1 cellular context compared by ENCODE assay signal in genomic region chr10:118046491-118047362, GRCh38.
TF ChIP-seq lines count a peak whose summit lies in the region.

Gene RAB11FIP2, minus strand, starts transcription at chr10:118046941. Its CDS starts 778 bp downstream, at chr10:118046163.

TF ChIP-seq in K562, 482 proteins besides CTCF, POLR2A, EP300 and RAD21 (continued from another document and continues in another):
- TF ChIP-seq RBM17 (IDR thresholded peaks at IDR 0.05; ENCODE audit: borderline replicate concordance, low read depth, low read length) = no peak
- TF ChIP-seq CEBPG (CRISPR knock-in tag; IDR thresholded peaks at IDR 0.05) = no peak
- TF ChIP-seq CEBPG (tag; conservative IDR thresholded peaks at IDR 0.05 in 1 of 2, IDR thresholded peaks at IDR 0.05 in 1 of 2) = no peak
- TF ChIP-seq UBTF (IDR thresholded peaks at IDR 0.05; ENCODE audit: borderline replicate concordance in 1 of 2, low read depth in 2 of 2, low read length in 2 of 2) = peak; percentile 23 to 83; a peak in 1 of 4 replicates
- no peak for TF ChIP-seq CBFA2T2 (conservative IDR thresholded peaks at IDR 0.05)
- TF ChIP-seq SLC30A9 (CRISPR knock-in tag; IDR thresholded peaks at IDR 0.05) = no peak
- TF ChIP-seq ZNF445 (CRISPR knock-in tag; IDR thresholded peaks at IDR 0.05; ENCODE audit: low read depth) = no peak
- no peak for TF ChIP-seq MEIS2 (IDR thresholded peaks at IDR 0.05; ENCODE audit: partially characterized antibody)
- TF ChIP-seq, protein P1, sequence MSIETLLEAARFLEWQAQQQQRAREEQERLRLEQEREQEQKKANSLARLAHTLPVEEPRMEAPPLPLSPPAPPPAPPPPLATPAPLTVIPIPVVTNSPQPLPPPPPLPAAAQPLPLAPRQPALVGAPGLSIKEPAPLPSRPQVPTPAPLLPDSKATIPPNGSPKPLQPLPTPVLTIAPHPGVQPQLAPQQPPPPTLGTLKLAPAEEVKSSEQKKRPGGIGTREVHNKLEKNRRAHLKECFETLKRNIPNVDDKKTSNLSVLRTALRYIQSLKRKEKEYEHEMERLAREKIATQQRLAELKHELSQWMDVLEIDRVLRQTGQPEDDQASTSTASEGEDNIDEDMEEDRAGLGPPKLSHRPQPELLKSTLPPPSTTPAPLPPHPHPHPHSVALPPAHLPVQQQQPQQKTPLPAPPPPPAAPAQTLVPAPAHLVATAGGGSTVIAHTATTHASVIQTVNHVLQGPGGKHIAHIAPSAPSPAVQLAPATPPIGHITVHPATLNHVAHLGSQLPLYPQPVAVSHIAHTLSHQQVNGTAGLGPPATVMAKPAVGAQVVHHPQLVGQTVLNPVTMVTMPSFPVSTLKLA (conservative IDR thresholded peaks at IDR 0.05) = peak in 1 of 2 experiments; percentile 55; a peak in 2 of 4 replicates
- TF ChIP-seq ZNF146 (CRISPR knock-in tag; IDR thresholded peaks at IDR 0.05; ENCODE audit: unreplicated experiment) = no peak
- no peak for TF ChIP-seq ZNF77 (CRISPR knock-in tag; IDR thresholded peaks at IDR 0.05)
- peak; percentile 80 for TF ChIP-seq GABPA (tag; conservative IDR thresholded peaks at IDR 0.05; ENCODE audit: low read depth)
- no peak for TF ChIP-seq NFE2L1 (tag; IDR thresholded peaks at IDR 0.05; ENCODE audit: borderline replicate concordance, low read depth)
- TF ChIP-seq CC2D1A (IDR thresholded peaks at IDR 0.05) = no peak
- TF ChIP-seq FOXA1 (IDR thresholded peaks at IDR 0.05; ENCODE audit: borderline replicate concordance) = no peak
- TF ChIP-seq ZFX (CRISPR knock-in tag; IDR thresholded peaks at IDR 0.05) = peak; percentile 91
- TF ChIP-seq, protein P2, sequence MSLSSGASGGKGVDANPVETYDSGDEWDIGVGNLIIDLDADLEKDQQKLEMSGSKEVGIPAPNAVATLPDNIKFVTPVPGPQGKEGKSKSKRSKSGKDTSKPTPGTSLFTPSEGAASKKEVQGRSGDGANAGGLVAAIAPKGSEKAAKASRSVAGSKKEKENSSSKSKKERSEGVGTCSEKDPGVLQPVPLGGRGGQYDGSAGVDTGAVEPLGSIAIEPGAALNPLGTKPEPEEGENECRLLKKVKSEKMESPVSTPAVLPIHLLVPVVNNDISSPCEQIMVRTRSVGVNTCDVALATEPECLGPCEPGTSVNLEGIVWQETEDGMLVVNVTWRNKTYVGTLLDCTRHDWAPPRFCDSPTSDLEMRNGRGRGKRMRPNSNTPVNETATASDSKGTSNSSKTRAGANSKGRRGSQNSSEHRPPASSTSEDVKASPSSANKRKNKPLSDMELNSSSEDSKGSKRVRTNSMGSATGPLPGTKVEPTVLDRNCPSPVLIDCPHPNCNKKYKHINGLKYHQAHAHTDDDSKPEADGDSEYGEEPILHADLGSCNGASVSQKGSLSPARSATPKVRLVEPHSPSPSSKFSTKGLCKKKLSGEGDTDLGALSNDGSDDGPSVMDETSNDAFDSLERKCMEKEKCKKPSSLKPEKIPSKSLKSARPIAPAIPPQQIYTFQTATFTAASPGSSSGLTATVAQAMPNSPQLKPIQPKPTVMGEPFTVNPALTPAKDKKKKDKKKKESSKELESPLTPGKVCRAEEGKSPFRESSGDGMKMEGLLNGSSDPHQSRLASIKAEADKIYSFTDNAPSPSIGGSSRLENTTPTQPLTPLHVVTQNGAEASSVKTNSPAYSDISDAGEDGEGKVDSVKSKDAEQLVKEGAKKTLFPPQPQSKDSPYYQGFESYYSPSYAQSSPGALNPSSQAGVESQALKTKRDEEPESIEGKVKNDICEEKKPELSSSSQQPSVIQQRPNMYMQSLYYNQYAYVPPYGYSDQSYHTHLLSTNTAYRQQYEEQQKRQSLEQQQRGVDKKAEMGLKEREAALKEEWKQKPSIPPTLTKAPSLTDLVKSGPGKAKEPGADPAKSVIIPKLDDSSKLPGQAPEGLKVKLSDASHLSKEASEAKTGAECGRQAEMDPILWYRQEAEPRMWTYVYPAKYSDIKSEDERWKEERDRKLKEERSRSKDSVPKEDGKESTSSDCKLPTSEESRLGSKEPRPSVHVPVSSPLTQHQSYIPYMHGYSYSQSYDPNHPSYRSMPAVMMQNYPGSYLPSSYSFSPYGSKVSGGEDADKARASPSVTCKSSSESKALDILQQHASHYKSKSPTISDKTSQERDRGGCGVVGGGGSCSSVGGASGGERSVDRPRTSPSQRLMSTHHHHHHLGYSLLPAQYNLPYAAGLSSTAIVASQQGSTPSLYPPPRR (CRISPR knock-in tag; IDR thresholded peaks at IDR 0.05; ENCODE audit: borderline replicate concordance) = no peak
- TF ChIP-seq CTBP1 (IDR thresholded peaks at IDR 0.05; ENCODE audit: borderline replicate concordance) = peak; percentile 22; the same call in 1 of the 2 replicates
- no peak for TF ChIP-seq ZNF444 (CRISPR knock-in tag; IDR thresholded peaks at IDR 0.05)
- TF ChIP-seq ZNF436 (CRISPR knock-in tag; IDR thresholded peaks at IDR 0.05) = no peak
- TF ChIP-seq ATF7 (IDR thresholded peaks at IDR 0.05) = peak; percentile 39; the same call in 1 of the 2 replicates
- peak; percentile 12; the same call in 1 of the 2 replicates for TF ChIP-seq ESRRA (IDR thresholded peaks at IDR 0.05; ENCODE audit: borderline replicate concordance, low read depth)
- TF ChIP-seq YY1 (IDR thresholded peaks at IDR 0.05; ENCODE audit: borderline replicate concordance in 1 of 3, control insufficient read depth in 1 of 3, extremely low read depth in 1 of 3, insufficient read depth in 3 of 3, insufficient read length in 1 of 3, insufficient replicate concordance in 2 of 3, low read depth in 1 of 3, low read length in 2 of 3) = peak; percentile 68 to 91 (median 90)
- TF ChIP-seq RBM14 (IDR thresholded peaks at IDR 0.05; ENCODE audit: borderline replicate concordance, insufficient read depth, low read depth, low read length) = no peak
- no peak for TF ChIP-seq KLF10 (CRISPR knock-in tag; IDR thresholded peaks at IDR 0.05)
- peak; percentile 89 for TF ChIP-seq ELF2 (CRISPR knock-in tag; IDR thresholded peaks at IDR 0.05)
- no peak for TF ChIP-seq POLR2H (tag; IDR thresholded peaks at IDR 0.05; ENCODE audit: low read depth)
- no peak for TF ChIP-seq ZBTB12 (CRISPR knock-in tag; IDR thresholded peaks at IDR 0.05)
- no peak for TF ChIP-seq COPS2 (conservative IDR thresholded peaks at IDR 0.05)
- peak; percentile 32 for TF ChIP-seq SAP30 (IDR thresholded peaks at IDR 0.05; ENCODE audit: borderline replicate concordance, insufficient read depth, low read depth, low read length, poor library complexity, severe bottlenecking)
- no peak for TF ChIP-seq NCOA1 (IDR thresholded peaks at IDR 0.05; ENCODE audit: low read depth)
- no peak for TF ChIP-seq DEAF1 (CRISPR knock-in tag; IDR thresholded peaks at IDR 0.05)
- TF ChIP-seq HCFC1 (IDR thresholded peaks at IDR 0.05; ENCODE audit: low read depth, low read length) = peak; percentile 59
- peak; percentile 75; the same call in 1 of the 2 replicates for TF ChIP-seq PHF8 (IDR thresholded peaks at IDR 0.05; ENCODE audit: borderline replicate concordance, low read length)
- TF ChIP-seq ILF3 (IDR thresholded peaks at IDR 0.05; ENCODE audit: borderline replicate concordance) = no peak
- TF ChIP-seq, protein P3, sequence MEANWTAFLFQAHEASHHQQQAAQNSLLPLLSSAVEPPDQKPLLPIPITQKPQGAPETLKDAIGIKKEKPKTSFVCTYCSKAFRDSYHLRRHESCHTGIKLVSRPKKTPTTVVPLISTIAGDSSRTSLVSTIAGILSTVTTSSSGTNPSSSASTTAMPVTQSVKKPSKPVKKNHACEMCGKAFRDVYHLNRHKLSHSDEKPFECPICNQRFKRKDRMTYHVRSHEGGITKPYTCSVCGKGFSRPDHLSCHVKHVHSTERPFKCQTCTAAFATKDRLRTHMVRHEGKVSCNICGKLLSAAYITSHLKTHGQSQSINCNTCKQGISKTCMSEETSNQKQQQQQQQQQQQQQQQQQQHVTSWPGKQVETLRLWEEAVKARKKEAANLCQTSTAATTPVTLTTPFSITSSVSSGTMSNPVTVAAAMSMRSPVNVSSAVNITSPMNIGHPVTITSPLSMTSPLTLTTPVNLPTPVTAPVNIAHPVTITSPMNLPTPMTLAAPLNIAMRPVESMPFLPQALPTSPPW (CRISPR knock-in tag; IDR thresholded peaks at IDR 0.05) = peak; percentile 92
- peak; percentile 81; the same call in 1 of the 2 replicates for TF ChIP-seq ZBTB7A (IDR thresholded peaks at IDR 0.05; ENCODE audit: borderline replicate concordance, control insufficient read depth, low read depth, low read length)
- TF ChIP-seq, protein P4, sequence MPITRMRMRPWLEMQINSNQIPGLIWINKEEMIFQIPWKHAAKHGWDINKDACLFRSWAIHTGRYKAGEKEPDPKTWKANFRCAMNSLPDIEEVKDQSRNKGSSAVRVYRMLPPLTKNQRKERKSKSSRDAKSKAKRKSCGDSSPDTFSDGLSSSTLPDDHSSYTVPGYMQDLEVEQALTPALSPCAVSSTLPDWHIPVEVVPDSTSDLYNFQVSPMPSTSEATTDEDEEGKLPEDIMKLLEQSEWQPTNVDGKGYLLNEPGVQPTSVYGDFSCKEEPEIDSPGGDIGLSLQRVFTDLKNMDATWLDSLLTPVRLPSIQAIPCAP (CRISPR knock-in tag; IDR thresholded peaks at IDR 0.05; ENCODE audit: borderline replicate concordance) = no peak
- TF ChIP-seq, protein P5, sequence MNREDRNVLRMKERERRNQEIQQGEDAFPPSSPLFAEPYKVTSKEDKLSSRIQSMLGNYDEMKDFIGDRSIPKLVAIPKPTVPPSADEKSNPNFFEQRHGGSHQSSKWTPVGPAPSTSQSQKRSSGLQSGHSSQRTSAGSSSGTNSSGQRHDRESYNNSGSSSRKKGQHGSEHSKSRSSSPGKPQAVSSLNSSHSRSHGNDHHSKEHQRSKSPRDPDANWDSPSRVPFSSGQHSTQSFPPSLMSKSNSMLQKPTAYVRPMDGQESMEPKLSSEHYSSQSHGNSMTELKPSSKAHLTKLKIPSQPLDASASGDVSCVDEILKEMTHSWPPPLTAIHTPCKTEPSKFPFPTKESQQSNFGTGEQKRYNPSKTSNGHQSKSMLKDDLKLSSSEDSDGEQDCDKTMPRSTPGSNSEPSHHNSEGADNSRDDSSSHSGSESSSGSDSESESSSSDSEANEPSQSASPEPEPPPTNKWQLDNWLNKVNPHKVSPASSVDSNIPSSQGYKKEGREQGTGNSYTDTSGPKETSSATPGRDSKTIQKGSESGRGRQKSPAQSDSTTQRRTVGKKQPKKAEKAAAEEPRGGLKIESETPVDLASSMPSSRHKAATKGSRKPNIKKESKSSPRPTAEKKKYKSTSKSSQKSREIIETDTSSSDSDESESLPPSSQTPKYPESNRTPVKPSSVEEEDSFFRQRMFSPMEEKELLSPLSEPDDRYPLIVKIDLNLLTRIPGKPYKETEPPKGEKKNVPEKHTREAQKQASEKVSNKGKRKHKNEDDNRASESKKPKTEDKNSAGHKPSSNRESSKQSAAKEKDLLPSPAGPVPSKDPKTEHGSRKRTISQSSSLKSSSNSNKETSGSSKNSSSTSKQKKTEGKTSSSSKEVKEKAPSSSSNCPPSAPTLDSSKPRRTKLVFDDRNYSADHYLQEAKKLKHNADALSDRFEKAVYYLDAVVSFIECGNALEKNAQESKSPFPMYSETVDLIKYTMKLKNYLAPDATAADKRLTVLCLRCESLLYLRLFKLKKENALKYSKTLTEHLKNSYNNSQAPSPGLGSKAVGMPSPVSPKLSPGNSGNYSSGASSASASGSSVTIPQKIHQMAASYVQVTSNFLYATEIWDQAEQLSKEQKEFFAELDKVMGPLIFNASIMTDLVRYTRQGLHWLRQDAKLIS (CRISPR knock-in tag; IDR thresholded peaks at IDR 0.05) = no peak
- TF ChIP-seq ELF1 (tag; IDR thresholded peaks at IDR 0.05) = peak; percentile 98
- TF ChIP-seq CCAR2 (IDR thresholded peaks at IDR 0.05; ENCODE audit: low read depth, low read length) = no peak
- no peak for TF ChIP-seq ZZZ3 (IDR thresholded peaks at IDR 0.05)
- TF ChIP-seq NRF1 (conservative IDR thresholded peaks at IDR 0.05 in 1 of 2, IDR thresholded peaks at IDR 0.05 in 1 of 2) = peak; percentile 51 to 59; a peak in 2 of 4 replicates
- TF ChIP-seq, protein P6, sequence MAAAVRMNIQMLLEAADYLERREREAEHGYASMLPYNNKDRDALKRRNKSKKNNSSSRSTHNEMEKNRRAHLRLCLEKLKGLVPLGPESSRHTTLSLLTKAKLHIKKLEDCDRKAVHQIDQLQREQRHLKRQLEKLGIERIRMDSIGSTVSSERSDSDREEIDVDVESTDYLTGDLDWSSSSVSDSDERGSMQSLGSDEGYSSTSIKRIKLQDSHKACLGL (CRISPR knock-in tag; IDR thresholded peaks at IDR 0.05; ENCODE audit: borderline replicate concordance, poor library complexity, severe bottlenecking) = no peak
- TF ChIP-seq JUNB (CRISPR knock-in tag; conservative IDR thresholded peaks at IDR 0.05) = no peak
- no peak for TF ChIP-seq SNIP1 (IDR thresholded peaks at IDR 0.05; ENCODE audit: low read depth)
- TF ChIP-seq FIP1L1 (IDR thresholded peaks at IDR 0.05; ENCODE audit: low read depth, low read length, poor library complexity, severe bottlenecking) = no peak
- peak; percentile 94 for TF ChIP-seq RFX1 (IDR thresholded peaks at IDR 0.05)
